In the genomic region with DNA sequence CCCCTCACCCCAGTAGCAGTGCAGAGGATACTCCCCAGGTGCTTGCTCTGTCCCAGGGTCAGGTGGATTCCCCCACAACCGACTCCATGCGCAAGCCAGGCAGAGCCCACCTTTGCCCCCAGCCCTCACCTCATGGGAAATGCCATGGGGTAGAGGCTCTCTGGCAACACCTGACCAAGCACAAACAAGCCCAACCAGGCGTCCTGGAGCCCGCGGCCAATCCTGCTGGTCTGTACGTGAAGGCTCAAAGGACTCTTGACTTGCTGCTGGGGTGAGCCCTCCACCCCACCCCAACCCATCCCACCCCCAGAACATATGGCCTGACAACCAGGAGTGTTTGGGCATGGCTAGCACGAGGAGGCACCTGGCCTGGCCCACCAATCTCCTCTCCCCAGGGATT, we compare ENCODE assay signal across 10 cellular contexts. TPM values are rescaled to one million over a fixed set of nuclear protein-coding genes. Genes with fewer than 3 reads are reported as not detected.
DNase-seq lines count a peak whose midpoint lies in the region; ATAC-seq, FAIRE-seq and TF ChIP-seq lines count a peak whose summit lies in the region.
"Had no signal": no experiment of that assay in that cellular context is flagged by ENCODE, and none has a peak within 500 bp of the region (broad histone marks: within the 10 kb centered on the region; RNA-seq: fewer than 3 reads in every experiment).

No MANE protein-coding gene starts in this region.

- H3K9me2 ChIP-seq in GM23338 (ENCODE audit: insufficient read depth) = no peaks in the 10 kb centered on the region

- H3K4me1 ChIP-seq in GM23338 (ENCODE audit: insufficient read depth) (peaks cover 57% of the 10 kb centered on the region), esophagus squamous epithelium (peaks cover 16 to 46% (median 28%) of the 10 kb centered on the region in 3 donors)

- H2AFZ ChIP-seq in GM23338 = no peak overlapping the region

- WGBS in esophagus squamous epithelium, 2 donors = 17 to 47% methylated on average over 4 to 5 of the region's 7 CpGs

- H3K9me3 ChIP-seq in esophagus squamous epithelium = no peaks in the 10 kb centered on the region
- H3K9me3 ChIP-seq: ovary had no signal

- H3K9me3 Mint-ChIP-seq in GM23338 = no peaks in the 10 kb centered on the region; the same call in 1 of the 3 replicates

- peak overlapping the region; percentile 98 for H3K4me2 ChIP-seq in GM23338

- peaks cover 7% of the 10 kb centered on the region; the same call in 1 of the 2 replicates for H4K20me1 ChIP-seq in GM23338 (replicated peaks; ENCODE audit: insufficient read depth)

- H3K4me3 Mint-ChIP-seq in GM23338 = peak overlapping the region; percentile 75

- H3K4me3 ChIP-seq in GM23338 (peak overlapping the region; percentile 95), esophagus squamous epithelium (peak overlapping the region in 3 of 4 donors; percentile 41 to 73 (median 55)), skeletal muscle cell (ENCODE audit: low read depth, low read length) (peak overlapping the region; percentile 62)
- H3K4me3 ChIP-seq: ovary had no signal

- peaks cover 62% of the 10 kb centered on the region for H3K4me1 Mint-ChIP-seq in GM23338

- DNase-seq in GM23338 (ENCODE audit: low spot score) (no peak), RWPE1 (ENCODE audit: low spot score) (no peak), esophagus squamous epithelium (lab: John Stamatoyannopoulos, UW) (no peak), skeletal muscle cell (ENCODE audit: low read depth) (no peak), H54 (ENCODE audit: insufficient read length, low spot score) (no peak), GM10248 (ENCODE audit: extremely low spot score) (no peak)

- peaks cover 24% of the 10 kb centered on the region for H3K27me3 ChIP-seq in GM23338 (ENCODE audit: insufficient read depth)
- H3K27me3 ChIP-seq in esophagus squamous epithelium = peaks cover 0 to 83% (median 10%) of the 10 kb centered on the region in 4 donors
- H3K27me3 ChIP-seq: ovary had no signal

- peaks cover 10% of the 10 kb centered on the region; the same call in 1 of the 2 replicates for H3K79me2 ChIP-seq in GM23338 (replicated peaks; ENCODE audit: insufficient read depth)

- H3K27ac ChIP-seq in GM23338 (ENCODE audit: low read depth) (no peak overlapping the region), RWPE1 (peak overlapping the region; percentile 16; the same call in 1 of the 2 replicates), esophagus squamous epithelium (no peak overlapping the region)
- H3K27ac ChIP-seq: ovary had no signal

- TF ChIP-seq POLR2A in esophagus squamous epithelium (IDR thresholded peaks at IDR 0.05) = no peak
- no peak for TF ChIP-seq POLR2A in H54 (IDR thresholded peaks at IDR 0.05; ENCODE audit: low read depth, low read length)

- no peaks in the 10 kb centered on the region for H3K36me3 Mint-ChIP-seq in GM23338 (ENCODE audit: low read depth)

- FAIRE-seq in H54 (lab: Jason Lieb, UNC) = no peak
- FAIRE-seq: bronchial epithelial cell, RCC 7860 had no signal

- ATAC-seq in GM23338 = peak; percentile 0; the same call in 2 of the 3 replicates
- no peak for ATAC-seq in HG02884 (IDR thresholded peaks at IDR 0.05; ENCODE audit: unreplicated experiment)

- peaks cover 37% of the 10 kb centered on the region for H3K27me3 Mint-ChIP-seq in GM23338 (ENCODE audit: insufficient read depth, low read depth, poor library complexity)

- H3F3A ChIP-seq in GM23338 (replicated peaks; ENCODE audit: low read depth) = peaks cover 21% of the 10 kb centered on the region

- TF ChIP-seq CTCF in GM23338 (conservative IDR thresholded peaks at IDR 0.05; ENCODE audit: low read depth in 2 of 2) (no peak), RWPE1 (conservative IDR thresholded peaks at IDR 0.05; ENCODE audit: low read depth) (no peak), esophagus squamous epithelium (IDR thresholded peaks at IDR 0.05) (no peak), GM10248 (IDR thresholded peaks at IDR 0.05; ENCODE audit: control extremely low read depth, extremely low read depth, low read depth, missing control alignments) (no peak)

- CTCF ChIA-PET in RWPE1 (lab: Yijun Ruan, JAX) = interaction anchor here (0.8 to 3.1 kb wide), 7 partner anchors 7 to 202 kb away, joined by 3 to 18 read pairs (median 4); no protein-coding TSS in a partner anchor
- CTCF ChIA-PET in GM10248 (lab: Yijun Ruan, JAX) = interaction anchor here (1.0 to 7.3 kb wide), 6 partner anchors 14 to 203 kb away, joined by 3 to 44 read pairs (median 4); partner anchors contain the start of gene COL16A1

- intact Hi-C loops in esophagus squamous epithelium (cut with DNase I) = no loop called here

- H3K27ac Mint-ChIP-seq in GM23338 = no peak overlapping the region

- POLR2A ChIA-PET in RWPE1 (lab: Yijun Ruan, JAX; ENCODE audit: low non-redundant PET) (interaction anchor here (0.5 kb wide), 1 partner anchor 27 kb away, joined by 3 read pairs; no protein-coding TSS in a partner anchor), GM10248 (lab: Yijun Ruan, JAX) (no interaction called here)

- no peaks in the 10 kb centered on the region for H3K36me3 ChIP-seq in GM23338 (ENCODE audit: insufficient read depth)
- no peaks in the 10 kb centered on the region for H3K36me3 ChIP-seq in esophagus squamous epithelium
- H3K36me3 ChIP-seq: ovary had no signal

TF ChIP-seq in GM23338, 12 proteins besides CTCF, POLR2A, EP300 and RAD21:
- no peak for TF ChIP-seq EZH2 (IDR thresholded peaks at IDR 0.05; ENCODE audit: low read depth, unreplicated experiment)

RNA-seq across cellular contexts. Expression of gene ADGRB2, which starts 1.8 kb away (rescaled TPM):
- total RNA-seq in GM23338 (2014; rRNA removed; shearing (Covaris generic)) = 20.9 and 27.8 TPM in 2 replicates
- polyA plus RNA-seq in GM23338 (2016; fragmentation: Nextera tagmentation; extraction: Ambion mirVana) = 7.9 and 8.0 TPM in 2 replicates
- total RNA-seq in esophagus squamous epithelium = 1 to 10 TPM in 2 of 4 donors, under 1 TPM in 2; 0.18 to 2.1 (median 0.86) TPM

RNA-seq across cellular contexts. Expression of gene SPOCD1, which starts 53.5 kb away (rescaled TPM):
- total RNA-seq in GM23338 (2014; rRNA removed; shearing (Covaris generic)) = 1.3 and 2.9 TPM in 2 replicates
- 0.68 and 0.73 TPM in 2 replicates for polyA plus RNA-seq in GM23338 (2016; fragmentation: Nextera tagmentation; extraction: Ambion mirVana)
- under 1 TPM in 3 of 4 donors, not detected in 1; 0.18 to 0.40 (median 0.38) TPM for total RNA-seq in esophagus squamous epithelium

RNA-seq across cellular contexts. Expression of gene COL16A1, which starts 58.5 kb away (rescaled TPM):
- total RNA-seq in GM23338 (2014; rRNA removed; shearing (Covaris generic)) = 13.2 and 15.7 TPM in 2 replicates
- 3.4 and 4.2 TPM in 2 replicates for polyA plus RNA-seq in GM23338 (2016; fragmentation: Nextera tagmentation; extraction: Ambion mirVana)
- 10 to 100 TPM in 2 of 4 donors, 1 to 10 TPM in 2; 8.8 to 35.5 (median 16.4) TPM for total RNA-seq in esophagus squamous epithelium
